In the genomic region with DNA sequence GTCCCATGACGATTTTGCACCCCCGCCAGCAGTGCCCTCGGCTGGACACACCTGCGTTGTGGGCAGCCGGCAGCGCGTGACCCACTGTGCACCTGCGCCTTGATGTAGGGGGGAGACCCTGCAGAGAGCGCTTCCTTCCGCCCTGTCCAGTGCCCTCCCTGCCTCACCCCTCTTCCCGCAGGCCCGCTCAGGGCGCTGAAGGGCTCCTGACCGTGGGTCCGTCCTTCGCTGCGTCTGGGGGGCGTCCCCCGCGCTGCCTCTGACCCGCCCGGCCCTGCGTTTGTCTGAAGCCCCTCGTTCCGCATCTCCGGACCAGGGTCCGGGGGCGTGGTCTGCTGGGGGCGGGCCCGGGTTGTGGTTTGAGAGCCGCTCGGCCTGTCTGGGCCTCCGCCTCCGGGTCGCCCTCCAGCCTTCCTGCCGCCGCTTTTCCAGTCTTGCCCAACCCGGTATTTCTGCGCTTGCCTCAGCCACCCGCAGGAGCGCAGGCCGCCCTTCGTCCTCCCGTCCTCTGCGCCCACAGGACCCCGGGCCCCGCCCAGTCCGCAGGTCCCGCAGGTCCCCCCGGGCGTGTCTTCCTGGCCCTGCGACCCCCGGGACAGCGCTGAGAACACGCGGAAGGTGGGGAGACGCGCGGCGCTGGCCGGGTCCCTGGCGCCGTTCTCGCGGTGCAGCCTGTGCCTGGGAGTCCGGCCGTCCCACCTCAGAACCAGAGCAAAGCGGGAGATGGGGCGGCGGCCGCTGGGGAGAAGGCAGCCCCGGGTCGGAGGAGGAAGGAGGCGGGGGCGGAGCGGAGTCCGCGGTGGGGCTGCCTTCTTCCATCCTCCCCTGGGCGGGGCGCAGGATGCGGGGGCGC, we compare ENCODE assay signal across 8 cellular contexts. TPM values are rescaled to one million over a fixed set of nuclear protein-coding genes. Genes with fewer than 3 reads are reported as not detected.
DNase-seq lines count a peak whose midpoint lies in the region; ATAC-seq and TF ChIP-seq lines count a peak whose summit lies in the region.

No MANE protein-coding gene starts in this region.

- peaks cover 22% of the 10 kb centered on the region for H3K27me3 Mint-ChIP-seq in activated T-cell treated with anti-CD3 and anti-CD28 coated beads, Interleukin-2, amount 50 U/mL, for 24 hours

- DNase-seq in AG08396 (ENCODE audit: low spot score) (peak; percentile 68), HT-29 (ENCODE audit: low spot score) (peak; percentile 43), fibroblast of the aortic adventitia (ENCODE audit: low read depth) (peak; percentile 23), prostate gland (ENCODE audit: low spot score) (no peak), NCI-H69 (lab: John Stamatoyannopoulos, UW) (no peak), GOT3 (lab: John Stamatoyannopoulos, UW) (no peak)
- DNase-seq in activated T-cell treated with anti-CD3 and anti-CD28 coated beads, Interleukin-2, amount 50 U/mL, for 24 hours: peak; percentile 65

- TF ChIP-seq POLR2A in prostate gland (IDR thresholded peaks at IDR 0.05): no peak

- peaks cover 8% of the 10 kb centered on the region for H3K27me3 ChIP-seq in prostate gland (replicated peaks; ENCODE audit: insufficient read depth)

- peaks cover 52% of the 10 kb centered on the region for H3K4me1 Mint-ChIP-seq in activated T-cell treated with anti-CD3 and anti-CD28 coated beads, Interleukin-2, amount 50 U/mL, for 24 hours (ENCODE audit: low read depth)

- H3K27ac ChIP-seq in prostate gland: no peak overlapping the region

- H3K36me3 ChIP-seq in prostate gland: peaks cover 9 to 15% of the 10 kb centered on the region in 2 donors

- no peaks in the 10 kb centered on the region for H3K9me3 Mint-ChIP-seq in activated T-cell treated with anti-CD3 and anti-CD28 coated beads, Interleukin-2, amount 50 U/mL, for 24 hours

- peak overlapping the region; percentile 68 for H3K4me3 Mint-ChIP-seq in activated T-cell treated with anti-CD3 and anti-CD28 coated beads, Interleukin-2, amount 50 U/mL, for 24 hours

- peak overlapping the region; percentile 38 for H3K4me3 ChIP-seq in fibroblast of the aortic adventitia (ENCODE audit: low read depth, low read length)
- peak overlapping the region; percentile 2 to 8 for H3K4me3 ChIP-seq in prostate gland

- H3K4me1 ChIP-seq in prostate gland (replicated peaks): no peaks in the 10 kb centered on the region

- peaks cover 36% of the 10 kb centered on the region for H3K36me3 Mint-ChIP-seq in activated T-cell treated with anti-CD3 and anti-CD28 coated beads, Interleukin-2, amount 50 U/mL, for 24 hours (ENCODE audit: low read depth)

- no peak overlapping the region for H3K27ac Mint-ChIP-seq in activated T-cell treated with anti-CD3 and anti-CD28 coated beads, Interleukin-2, amount 50 U/mL, for 24 hours

- ATAC-seq in GM19395 (IDR thresholded peaks at IDR 0.05; ENCODE audit: unreplicated experiment): peak; percentile 44

- WGBS in prostate gland: 23% methylated on average over 75 of the region's 82 CpGs

- intact Hi-C loops in prostate gland (cut with DNase I): no loop called here

- no peak for TF ChIP-seq CTCF in fibroblast of the aortic adventitia (IDR thresholded peaks at IDR 0.05; ENCODE audit: insufficient read depth, low read length)
- TF ChIP-seq CTCF in prostate gland (IDR thresholded peaks at IDR 0.05): no peak

- no peaks in the 10 kb centered on the region for H3K9me3 ChIP-seq in prostate gland

RNA-seq across cellular contexts. Expression of gene IL17C, which starts 4.0 kb away (rescaled TPM):
- 0.28 TPM in 1 of 2 replicates, not detected in the other for total RNA-seq in HT-29 (2014; rRNA removed; shearing (Covaris generic))
- not detected in 2 replicates for total RNA-seq in fibroblast of the aortic adventitia (ENCODE audit: low replicate concordance)
- under 1 TPM in 1 of 2 donors, not detected in 1; 0.97 TPM for total RNA-seq in prostate gland

RNA-seq across cellular contexts. Expression of gene CYBA, which starts 16.5 kb away (rescaled TPM):
- total RNA-seq in HT-29 (2014; rRNA removed; shearing (Covaris generic)): 1,584 and 1,604 TPM in 2 replicates
- total RNA-seq in fibroblast of the aortic adventitia (ENCODE audit: low replicate concordance): 41.5 and 98.0 TPM in 2 replicates
- 100 to 1,000 TPM in 1 of 2 donors, 10 to 100 TPM in 1; 86.0 to 155 TPM for total RNA-seq in prostate gland

RNA-seq across cellular contexts. Expression of gene MVD, which starts 28.5 kb away (rescaled TPM):
- total RNA-seq in HT-29 (2014; rRNA removed; shearing (Covaris generic)): 100 and 109 TPM in 2 replicates
- 24.4 and 97.4 TPM in 2 replicates for total RNA-seq in fibroblast of the aortic adventitia (ENCODE audit: low replicate concordance)
- total RNA-seq in prostate gland: 10 to 100 TPM; 34.7 to 40.0 TPM

RNA-seq across cellular contexts. Expression of gene SNAI3, which starts 51.9 kb away (rescaled TPM):
- total RNA-seq in HT-29 (2014; rRNA removed; shearing (Covaris generic)): 1.2 and 1.7 TPM in 2 replicates
- total RNA-seq in fibroblast of the aortic adventitia (ENCODE audit: low replicate concordance): not detected in 2 replicates
- total RNA-seq in prostate gland: 1 to 10 TPM in 1 of 2 donors, under 1 TPM in 1; 0.46 to 2.8 TPM

Comparison
In these comparisons a context has a peak if more than half of its experiments do, and no peak if none do; other contexts are left out.
1. DNase-seq: peak in AG08396 (single experiment), HT-29 (single experiment), activated T-cell treated with anti-CD3 and anti-CD28 coated beads, Interleukin-2, amount 50 U/mL, for 24 hours (single experiment) and fibroblast of the aortic adventitia (single experiment); none in prostate gland (single experiment), NCI-H69 (single experiment) and GOT3 (single experiment).
2. RNA of gene CYBA, which starts 16.5 kb away (total RNA-seq): 1,584 to 1,604 TPM in HT-29; 86.0 to 155 TPM in prostate gland and 41.5 to 98.0 TPM in fibroblast of the aortic adventitia; every median in the first group is over 10 times any median in the second.